In the genomic region with DNA sequence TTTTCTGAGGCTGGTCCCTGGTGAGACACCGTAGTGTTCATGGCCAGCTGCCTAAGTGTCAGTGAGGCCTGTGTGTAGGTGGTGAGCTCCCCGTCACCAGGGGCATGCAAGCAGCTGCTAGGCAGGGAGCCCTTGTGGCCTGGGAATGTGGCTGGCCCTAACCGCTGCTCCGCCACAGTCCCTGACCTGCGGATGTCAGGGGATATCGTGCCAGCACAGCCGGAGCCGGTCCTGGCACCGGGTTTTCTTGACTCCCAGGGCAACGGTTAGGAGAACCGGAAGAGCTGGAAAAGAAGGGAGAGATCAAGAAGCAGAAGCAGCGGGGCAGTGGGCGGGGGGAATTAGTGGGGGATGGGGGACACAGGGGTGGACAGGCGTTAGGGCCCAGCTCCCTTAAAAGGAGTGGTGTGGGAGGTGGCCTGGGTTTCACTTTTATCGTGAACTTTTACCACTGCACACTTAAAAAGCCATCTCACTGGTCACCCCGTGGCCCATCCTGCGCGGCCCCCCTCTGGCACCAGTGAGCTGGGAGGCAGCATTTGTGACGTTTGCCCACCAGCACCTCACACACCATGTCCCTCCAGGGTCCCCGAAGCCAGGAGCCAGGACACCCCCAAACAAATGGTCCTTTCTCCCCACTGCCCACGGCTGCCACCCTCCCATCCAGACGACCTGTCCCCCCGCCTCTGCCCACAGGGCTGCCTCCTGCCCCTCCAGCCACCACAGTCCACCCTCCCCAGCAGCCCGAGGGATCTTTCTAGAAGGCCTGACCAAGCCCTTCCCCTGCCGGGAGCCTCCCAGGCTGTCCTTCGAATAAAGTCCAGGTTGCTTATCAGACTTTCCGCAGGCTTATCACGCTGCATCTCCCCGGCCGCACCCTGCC, we compare ENCODE assay signal across 1 cellular context.
TF ChIP-seq lines count a peak whose summit lies in the region.

No MANE protein-coding gene starts in this region.

TF ChIP-seq in K562, 482 proteins besides CTCF, POLR2A, EP300 and RAD21 (continued from another document and continues in another):
- TF ChIP-seq, protein P1, sequence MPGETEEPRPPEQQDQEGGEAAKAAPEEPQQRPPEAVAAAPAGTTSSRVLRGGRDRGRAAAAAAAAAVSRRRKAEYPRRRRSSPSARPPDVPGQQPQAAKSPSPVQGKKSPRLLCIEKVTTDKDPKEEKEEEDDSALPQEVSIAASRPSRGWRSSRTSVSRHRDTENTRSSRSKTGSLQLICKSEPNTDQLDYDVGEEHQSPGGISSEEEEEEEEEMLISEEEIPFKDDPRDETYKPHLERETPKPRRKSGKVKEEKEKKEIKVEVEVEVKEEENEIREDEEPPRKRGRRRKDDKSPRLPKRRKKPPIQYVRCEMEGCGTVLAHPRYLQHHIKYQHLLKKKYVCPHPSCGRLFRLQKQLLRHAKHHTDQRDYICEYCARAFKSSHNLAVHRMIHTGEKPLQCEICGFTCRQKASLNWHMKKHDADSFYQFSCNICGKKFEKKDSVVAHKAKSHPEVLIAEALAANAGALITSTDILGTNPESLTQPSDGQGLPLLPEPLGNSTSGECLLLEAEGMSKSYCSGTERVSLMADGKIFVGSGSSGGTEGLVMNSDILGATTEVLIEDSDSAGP (CRISPR knock-in tag; IDR thresholded peaks at IDR 0.05): peak; percentile 69; the same call in 1 of the 2 replicates
- TF ChIP-seq, protein P2, sequence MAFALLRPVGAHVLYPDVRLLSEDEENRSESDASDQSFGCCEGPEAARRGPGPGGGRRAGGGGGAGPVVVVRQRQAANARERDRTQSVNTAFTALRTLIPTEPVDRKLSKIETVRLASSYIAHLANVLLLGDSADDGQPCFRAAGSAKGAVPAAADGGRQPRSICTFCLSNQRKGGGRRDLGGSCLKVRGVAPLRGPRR (CRISPR knock-in tag; IDR thresholded peaks at IDR 0.05): no peak
- TF ChIP-seq MEF2A (IDR thresholded peaks at IDR 0.05; ENCODE audit: control insufficient read depth, low read depth, low read length) (0 out of 2 replicates have a peak, but pooled peaks have one; percentile 17), NFE2 (IDR thresholded peaks at IDR 0.05; ENCODE audit: low read depth) (0 out of 2 replicates have a peak, but pooled peaks have one; percentile 50), RB1 (IDR thresholded peaks at IDR 0.05; ENCODE audit: low read depth) (peak; percentile 45; the same call in 1 of the 2 replicates), SMAD4 (CRISPR knock-in tag; conservative IDR thresholded peaks at IDR 0.05) (peak; percentile 49; the same call in 1 of the 2 replicates), CREM (IDR thresholded peaks at IDR 0.05; ENCODE audit: low read depth) (peak; percentile 50), ESRRA (IDR thresholded peaks at IDR 0.05; ENCODE audit: borderline replicate concordance, low read depth) (peak; percentile 64), HCFC1 (IDR thresholded peaks at IDR 0.05; ENCODE audit: low read depth, low read length) (peak; percentile 4; the same call in 1 of the 2 replicates), KLF13 (tag; IDR thresholded peaks at IDR 0.05; ENCODE audit: borderline replicate concordance, low read depth) (peak; percentile 58), OTX1 (CRISPR knock-in tag; IDR thresholded peaks at IDR 0.05) (peak; percentile 83; the same call in 1 of the 2 replicates), CCNT2 (IDR thresholded peaks at IDR 0.05; ENCODE audit: borderline replicate concordance, extremely low read depth, insufficient read length, low read depth, low read length) (peak; percentile 7), TOE1 (IDR thresholded peaks at IDR 0.05; ENCODE audit: borderline replicate concordance) (peak; percentile 87; the same call in 1 of the 2 replicates), TOE1 (CRISPR knock-in tag; IDR thresholded peaks at IDR 0.05; ENCODE audit: borderline replicate concordance, low read depth) (peak; percentile 70; the same call in 1 of the 2 replicates), NR2C1 (IDR thresholded peaks at IDR 0.05) (peak; percentile 60; the same call in 1 of the 2 replicates), NR2C1 (tag; IDR thresholded peaks at IDR 0.05) (peak; percentile 49; the same call in 1 of the 2 replicates), TGIF2 (CRISPR knock-in tag; IDR thresholded peaks at IDR 0.05) (no peak), CC2D1A (IDR thresholded peaks at IDR 0.05) (peak; percentile 88), PHF20 (IDR thresholded peaks at IDR 0.05; ENCODE audit: partially characterized antibody) (peak; percentile 93), POLR2AphosphoS2 (IDR thresholded peaks at IDR 0.05; ENCODE audit: low read length) (no peak), ARID1B (IDR thresholded peaks at IDR 0.05) (peak; percentile 76), BCOR (IDR thresholded peaks at IDR 0.05) (peak; percentile 100), CAMTA2 (CRISPR knock-in tag; conservative IDR thresholded peaks at IDR 0.05) (0 out of 2 replicates have a peak, but pooled peaks have one; percentile 45), SMARCA5 (IDR thresholded peaks at IDR 0.05) (peak; percentile 99), RUNX1 (IDR thresholded peaks at IDR 0.05; ENCODE audit: low read depth) (0 out of 2 replicates have a peak, but pooled peaks have one; percentile 50), CHD4 (IDR thresholded peaks at IDR 0.05; ENCODE audit: insufficient read depth, insufficient replicate concordance, low read depth, low read length, poor library complexity, severe bottlenecking) (peak; percentile 99), PCBP2 (IDR thresholded peaks at IDR 0.05; ENCODE audit: low read depth, low read length, poor library complexity, severe bottlenecking) (no peak), PHB (CRISPR knock-in tag; IDR thresholded peaks at IDR 0.05) (0 out of 2 replicates have a peak, but pooled peaks have one; percentile 82), ARHGAP35 (IDR thresholded peaks at IDR 0.05; ENCODE audit: partially characterized antibody) (no peak), GABPB2 (CRISPR knock-in tag; conservative IDR thresholded peaks at IDR 0.05) (no peak), ELF4 (CRISPR knock-in tag; IDR thresholded peaks at IDR 0.05) (peak; percentile 80; the same call in 1 of the 2 replicates), SMARCE1 (IDR thresholded peaks at IDR 0.05) (peak; percentile 61)
- TF ChIP-seq, protein P3, sequence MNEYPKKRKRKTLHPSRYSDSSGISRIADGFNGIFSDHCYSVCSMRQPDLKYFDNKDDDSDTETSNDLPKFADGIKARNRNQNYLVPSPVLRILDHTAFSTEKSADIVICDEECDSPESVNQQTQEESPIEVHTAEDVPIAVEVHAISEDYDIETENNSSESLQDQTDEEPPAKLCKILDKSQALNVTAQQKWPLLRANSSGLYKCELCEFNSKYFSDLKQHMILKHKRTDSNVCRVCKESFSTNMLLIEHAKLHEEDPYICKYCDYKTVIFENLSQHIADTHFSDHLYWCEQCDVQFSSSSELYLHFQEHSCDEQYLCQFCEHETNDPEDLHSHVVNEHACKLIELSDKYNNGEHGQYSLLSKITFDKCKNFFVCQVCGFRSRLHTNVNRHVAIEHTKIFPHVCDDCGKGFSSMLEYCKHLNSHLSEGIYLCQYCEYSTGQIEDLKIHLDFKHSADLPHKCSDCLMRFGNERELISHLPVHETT (CRISPR knock-in tag; conservative IDR thresholded peaks at IDR 0.05 in 1 of 2, IDR thresholded peaks at IDR 0.05 in 1 of 2): 0 out of 4 replicates have a peak, but pooled peaks of 1 of the 2 experiments have one; percentile 33
- TF ChIP-seq, protein P4, sequence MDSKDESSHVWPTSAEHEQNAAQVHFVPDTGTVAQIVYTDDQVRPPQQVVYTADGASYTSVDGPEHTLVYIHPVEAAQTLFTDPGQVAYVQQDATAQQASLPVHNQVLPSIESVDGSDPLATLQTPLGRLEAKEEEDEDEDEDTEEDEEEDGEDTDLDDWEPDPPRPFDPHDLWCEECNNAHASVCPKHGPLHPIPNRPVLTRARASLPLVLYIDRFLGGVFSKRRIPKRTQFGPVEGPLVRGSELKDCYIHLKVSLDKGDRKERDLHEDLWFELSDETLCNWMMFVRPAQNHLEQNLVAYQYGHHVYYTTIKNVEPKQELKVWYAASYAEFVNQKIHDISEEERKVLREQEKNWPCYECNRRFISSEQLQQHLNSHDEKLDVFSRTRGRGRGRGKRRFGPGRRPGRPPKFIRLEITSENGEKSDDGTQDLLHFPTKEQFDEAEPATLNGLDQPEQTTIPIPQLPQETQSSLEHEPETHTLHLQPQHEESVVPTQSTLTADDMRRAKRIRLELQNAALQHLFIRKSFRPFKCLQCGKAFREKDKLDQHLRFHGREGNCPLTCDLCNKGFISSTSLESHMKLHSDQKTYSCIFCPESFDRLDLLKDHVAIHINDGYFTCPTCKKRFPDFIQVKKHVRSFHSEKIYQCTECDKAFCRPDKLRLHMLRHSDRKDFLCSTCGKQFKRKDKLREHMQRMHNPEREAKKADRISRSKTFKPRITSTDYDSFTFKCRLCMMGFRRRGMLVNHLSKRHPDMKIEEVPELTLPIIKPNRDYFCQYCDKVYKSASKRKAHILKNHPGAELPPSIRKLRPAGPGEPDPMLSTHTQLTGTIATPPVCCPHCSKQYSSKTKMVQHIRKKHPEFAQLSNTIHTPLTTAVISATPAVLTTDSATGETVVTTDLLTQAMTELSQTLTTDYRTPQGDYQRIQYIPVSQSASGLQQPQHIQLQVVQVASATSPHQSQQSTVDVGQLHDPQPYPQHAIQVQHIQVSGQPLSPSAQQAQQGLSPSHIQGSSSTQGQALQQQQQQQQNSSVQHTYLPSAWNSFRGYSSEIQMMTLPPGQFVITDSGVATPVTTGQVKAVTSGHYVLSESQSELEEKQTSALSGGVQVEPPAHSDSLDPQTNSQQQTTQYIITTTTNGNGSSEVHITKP (IDR thresholded peaks at IDR 0.05; ENCODE audit: partially characterized antibody): peak; percentile 77
- TF ChIP-seq, protein P5, sequence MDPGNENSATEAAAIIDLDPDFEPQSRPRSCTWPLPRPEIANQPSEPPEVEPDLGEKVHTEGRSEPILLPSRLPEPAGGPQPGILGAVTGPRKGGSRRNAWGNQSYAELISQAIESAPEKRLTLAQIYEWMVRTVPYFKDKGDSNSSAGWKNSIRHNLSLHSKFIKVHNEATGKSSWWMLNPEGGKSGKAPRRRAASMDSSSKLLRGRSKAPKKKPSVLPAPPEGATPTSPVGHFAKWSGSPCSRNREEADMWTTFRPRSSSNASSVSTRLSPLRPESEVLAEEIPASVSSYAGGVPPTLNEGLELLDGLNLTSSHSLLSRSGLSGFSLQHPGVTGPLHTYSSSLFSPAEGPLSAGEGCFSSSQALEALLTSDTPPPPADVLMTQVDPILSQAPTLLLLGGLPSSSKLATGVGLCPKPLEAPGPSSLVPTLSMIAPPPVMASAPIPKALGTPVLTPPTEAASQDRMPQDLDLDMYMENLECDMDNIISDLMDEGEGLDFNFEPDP (CRISPR knock-in tag; IDR thresholded peaks at IDR 0.05): 0 out of 2 replicates have a peak, but pooled peaks have one; percentile 25
- TF ChIP-seq, protein P6, sequence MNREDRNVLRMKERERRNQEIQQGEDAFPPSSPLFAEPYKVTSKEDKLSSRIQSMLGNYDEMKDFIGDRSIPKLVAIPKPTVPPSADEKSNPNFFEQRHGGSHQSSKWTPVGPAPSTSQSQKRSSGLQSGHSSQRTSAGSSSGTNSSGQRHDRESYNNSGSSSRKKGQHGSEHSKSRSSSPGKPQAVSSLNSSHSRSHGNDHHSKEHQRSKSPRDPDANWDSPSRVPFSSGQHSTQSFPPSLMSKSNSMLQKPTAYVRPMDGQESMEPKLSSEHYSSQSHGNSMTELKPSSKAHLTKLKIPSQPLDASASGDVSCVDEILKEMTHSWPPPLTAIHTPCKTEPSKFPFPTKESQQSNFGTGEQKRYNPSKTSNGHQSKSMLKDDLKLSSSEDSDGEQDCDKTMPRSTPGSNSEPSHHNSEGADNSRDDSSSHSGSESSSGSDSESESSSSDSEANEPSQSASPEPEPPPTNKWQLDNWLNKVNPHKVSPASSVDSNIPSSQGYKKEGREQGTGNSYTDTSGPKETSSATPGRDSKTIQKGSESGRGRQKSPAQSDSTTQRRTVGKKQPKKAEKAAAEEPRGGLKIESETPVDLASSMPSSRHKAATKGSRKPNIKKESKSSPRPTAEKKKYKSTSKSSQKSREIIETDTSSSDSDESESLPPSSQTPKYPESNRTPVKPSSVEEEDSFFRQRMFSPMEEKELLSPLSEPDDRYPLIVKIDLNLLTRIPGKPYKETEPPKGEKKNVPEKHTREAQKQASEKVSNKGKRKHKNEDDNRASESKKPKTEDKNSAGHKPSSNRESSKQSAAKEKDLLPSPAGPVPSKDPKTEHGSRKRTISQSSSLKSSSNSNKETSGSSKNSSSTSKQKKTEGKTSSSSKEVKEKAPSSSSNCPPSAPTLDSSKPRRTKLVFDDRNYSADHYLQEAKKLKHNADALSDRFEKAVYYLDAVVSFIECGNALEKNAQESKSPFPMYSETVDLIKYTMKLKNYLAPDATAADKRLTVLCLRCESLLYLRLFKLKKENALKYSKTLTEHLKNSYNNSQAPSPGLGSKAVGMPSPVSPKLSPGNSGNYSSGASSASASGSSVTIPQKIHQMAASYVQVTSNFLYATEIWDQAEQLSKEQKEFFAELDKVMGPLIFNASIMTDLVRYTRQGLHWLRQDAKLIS (CRISPR knock-in tag; IDR thresholded peaks at IDR 0.05): peak; percentile 71; the same call in 1 of the 2 replicates
- TF ChIP-seq, protein P7, sequence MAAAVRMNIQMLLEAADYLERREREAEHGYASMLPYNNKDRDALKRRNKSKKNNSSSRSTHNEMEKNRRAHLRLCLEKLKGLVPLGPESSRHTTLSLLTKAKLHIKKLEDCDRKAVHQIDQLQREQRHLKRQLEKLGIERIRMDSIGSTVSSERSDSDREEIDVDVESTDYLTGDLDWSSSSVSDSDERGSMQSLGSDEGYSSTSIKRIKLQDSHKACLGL (CRISPR knock-in tag; IDR thresholded peaks at IDR 0.05; ENCODE audit: borderline replicate concordance, poor library complexity, severe bottlenecking): no peak
- TF ChIP-seq, protein P8, sequence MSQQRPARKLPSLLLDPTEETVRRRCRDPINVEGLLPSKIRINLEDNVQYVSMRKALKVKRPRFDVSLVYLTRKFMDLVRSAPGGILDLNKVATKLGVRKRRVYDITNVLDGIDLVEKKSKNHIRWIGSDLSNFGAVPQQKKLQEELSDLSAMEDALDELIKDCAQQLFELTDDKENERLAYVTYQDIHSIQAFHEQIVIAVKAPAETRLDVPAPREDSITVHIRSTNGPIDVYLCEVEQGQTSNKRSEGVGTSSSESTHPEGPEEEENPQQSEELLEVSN (IDR thresholded peaks at IDR 0.05; ENCODE audit: borderline replicate concordance in 1 of 2, extremely low read depth in 1 of 2, insufficient read depth in 1 of 2, insufficient read length in 1 of 2, low read depth in 1 of 2, low read length in 1 of 2, poor library complexity in 1 of 2, severe bottlenecking in 1 of 2): peak in 1 of 2 experiments; percentile 22
- TF ChIP-seq, protein P9, sequence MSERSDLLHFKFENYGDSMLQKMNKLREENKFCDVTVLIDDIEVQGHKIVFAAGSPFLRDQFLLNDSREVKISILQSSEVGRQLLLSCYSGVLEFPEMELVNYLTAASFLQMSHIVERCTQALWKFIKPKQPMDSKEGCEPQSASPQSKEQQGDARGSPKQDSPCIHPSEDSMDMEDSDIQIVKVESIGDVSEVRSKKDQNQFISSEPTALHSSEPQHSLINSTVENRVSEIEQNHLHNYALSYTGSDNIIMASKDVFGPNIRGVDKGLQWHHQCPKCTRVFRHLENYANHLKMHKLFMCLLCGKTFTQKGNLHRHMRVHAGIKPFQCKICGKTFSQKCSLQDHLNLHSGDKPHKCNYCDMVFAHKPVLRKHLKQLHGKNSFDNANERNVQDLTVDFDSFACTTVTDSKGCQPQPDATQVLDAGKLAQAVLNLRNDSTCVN (CRISPR knock-in tag; IDR thresholded peaks at IDR 0.05): peak; percentile 89; the same call in 1 of the 2 replicates
- TF ChIP-seq, protein P10, sequence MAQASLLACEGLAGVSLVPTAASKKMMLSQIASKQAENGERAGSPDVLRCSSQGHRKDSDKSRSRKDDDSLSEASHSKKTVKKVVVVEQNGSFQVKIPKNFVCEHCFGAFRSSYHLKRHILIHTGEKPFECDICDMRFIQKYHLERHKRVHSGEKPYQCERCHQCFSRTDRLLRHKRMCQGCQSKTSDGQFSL (CRISPR knock-in tag; IDR thresholded peaks at IDR 0.05): peak; percentile 51; the same call in 1 of the 2 replicates
- TF ChIP-seq, protein P10 (tag; IDR thresholded peaks at IDR 0.05): no peak
